In the genomic region with DNA sequence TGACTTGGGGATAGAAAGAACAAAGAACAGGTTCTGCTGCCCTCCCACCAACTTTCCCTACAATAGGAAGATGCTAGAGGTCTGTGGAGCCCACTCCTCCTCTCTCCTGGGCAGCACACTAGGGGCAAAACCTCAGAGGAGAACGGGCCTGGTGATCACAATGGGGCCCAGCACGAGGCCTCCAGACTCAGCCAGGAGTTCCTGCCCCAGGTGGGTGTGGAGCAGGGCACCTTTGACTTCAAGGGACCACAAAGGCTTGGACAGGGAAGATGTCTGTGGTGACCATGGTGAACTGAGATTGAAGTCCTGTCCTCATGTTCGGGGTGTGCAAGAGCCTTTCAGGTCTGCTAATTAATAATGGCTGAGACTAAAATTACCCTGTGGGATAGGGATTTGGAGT, we compare ENCODE assay signal across 1 cellular context.
TF ChIP-seq lines count a peak whose summit lies in the region.

No MANE protein-coding gene starts in this region.

TF ChIP-seq in GM23338, 12 proteins besides CTCF, POLR2A, EP300 and RAD21 (continued from another document):
- TF ChIP-seq, protein P1, sequence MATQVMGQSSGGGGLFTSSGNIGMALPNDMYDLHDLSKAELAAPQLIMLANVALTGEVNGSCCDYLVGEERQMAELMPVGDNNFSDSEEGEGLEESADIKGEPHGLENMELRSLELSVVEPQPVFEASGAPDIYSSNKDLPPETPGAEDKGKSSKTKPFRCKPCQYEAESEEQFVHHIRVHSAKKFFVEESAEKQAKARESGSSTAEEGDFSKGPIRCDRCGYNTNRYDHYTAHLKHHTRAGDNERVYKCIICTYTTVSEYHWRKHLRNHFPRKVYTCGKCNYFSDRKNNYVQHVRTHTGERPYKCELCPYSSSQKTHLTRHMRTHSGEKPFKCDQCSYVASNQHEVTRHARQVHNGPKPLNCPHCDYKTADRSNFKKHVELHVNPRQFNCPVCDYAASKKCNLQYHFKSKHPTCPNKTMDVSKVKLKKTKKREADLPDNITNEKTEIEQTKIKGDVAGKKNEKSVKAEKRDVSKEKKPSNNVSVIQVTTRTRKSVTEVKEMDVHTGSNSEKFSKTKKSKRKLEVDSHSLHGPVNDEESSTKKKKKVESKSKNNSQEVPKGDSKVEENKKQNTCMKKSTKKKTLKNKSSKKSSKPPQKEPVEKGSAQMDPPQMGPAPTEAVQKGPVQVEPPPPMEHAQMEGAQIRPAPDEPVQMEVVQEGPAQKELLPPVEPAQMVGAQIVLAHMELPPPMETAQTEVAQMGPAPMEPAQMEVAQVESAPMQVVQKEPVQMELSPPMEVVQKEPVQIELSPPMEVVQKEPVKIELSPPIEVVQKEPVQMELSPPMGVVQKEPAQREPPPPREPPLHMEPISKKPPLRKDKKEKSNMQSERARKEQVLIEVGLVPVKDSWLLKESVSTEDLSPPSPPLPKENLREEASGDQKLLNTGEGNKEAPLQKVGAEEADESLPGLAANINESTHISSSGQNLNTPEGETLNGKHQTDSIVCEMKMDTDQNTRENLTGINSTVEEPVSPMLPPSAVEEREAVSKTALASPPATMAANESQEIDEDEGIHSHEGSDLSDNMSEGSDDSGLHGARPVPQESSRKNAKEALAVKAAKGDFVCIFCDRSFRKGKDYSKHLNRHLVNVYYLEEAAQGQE (IDR thresholded peaks at IDR 0.05; ENCODE audit: unreplicated experiment): no peak
- TF ChIP-seq POLR2AphosphoS5 (IDR thresholded peaks at IDR 0.05; ENCODE audit: low read depth) (no peak), EZH2 (IDR thresholded peaks at IDR 0.05; ENCODE audit: low read depth, unreplicated experiment) (no peak), ZNF114 (CRISPR knock-in tag; IDR thresholded peaks at IDR 0.05) (no peak), JUNB (IDR thresholded peaks at IDR 0.05; ENCODE audit: unreplicated experiment) (no peak)
- TF ChIP-seq, protein P2, sequence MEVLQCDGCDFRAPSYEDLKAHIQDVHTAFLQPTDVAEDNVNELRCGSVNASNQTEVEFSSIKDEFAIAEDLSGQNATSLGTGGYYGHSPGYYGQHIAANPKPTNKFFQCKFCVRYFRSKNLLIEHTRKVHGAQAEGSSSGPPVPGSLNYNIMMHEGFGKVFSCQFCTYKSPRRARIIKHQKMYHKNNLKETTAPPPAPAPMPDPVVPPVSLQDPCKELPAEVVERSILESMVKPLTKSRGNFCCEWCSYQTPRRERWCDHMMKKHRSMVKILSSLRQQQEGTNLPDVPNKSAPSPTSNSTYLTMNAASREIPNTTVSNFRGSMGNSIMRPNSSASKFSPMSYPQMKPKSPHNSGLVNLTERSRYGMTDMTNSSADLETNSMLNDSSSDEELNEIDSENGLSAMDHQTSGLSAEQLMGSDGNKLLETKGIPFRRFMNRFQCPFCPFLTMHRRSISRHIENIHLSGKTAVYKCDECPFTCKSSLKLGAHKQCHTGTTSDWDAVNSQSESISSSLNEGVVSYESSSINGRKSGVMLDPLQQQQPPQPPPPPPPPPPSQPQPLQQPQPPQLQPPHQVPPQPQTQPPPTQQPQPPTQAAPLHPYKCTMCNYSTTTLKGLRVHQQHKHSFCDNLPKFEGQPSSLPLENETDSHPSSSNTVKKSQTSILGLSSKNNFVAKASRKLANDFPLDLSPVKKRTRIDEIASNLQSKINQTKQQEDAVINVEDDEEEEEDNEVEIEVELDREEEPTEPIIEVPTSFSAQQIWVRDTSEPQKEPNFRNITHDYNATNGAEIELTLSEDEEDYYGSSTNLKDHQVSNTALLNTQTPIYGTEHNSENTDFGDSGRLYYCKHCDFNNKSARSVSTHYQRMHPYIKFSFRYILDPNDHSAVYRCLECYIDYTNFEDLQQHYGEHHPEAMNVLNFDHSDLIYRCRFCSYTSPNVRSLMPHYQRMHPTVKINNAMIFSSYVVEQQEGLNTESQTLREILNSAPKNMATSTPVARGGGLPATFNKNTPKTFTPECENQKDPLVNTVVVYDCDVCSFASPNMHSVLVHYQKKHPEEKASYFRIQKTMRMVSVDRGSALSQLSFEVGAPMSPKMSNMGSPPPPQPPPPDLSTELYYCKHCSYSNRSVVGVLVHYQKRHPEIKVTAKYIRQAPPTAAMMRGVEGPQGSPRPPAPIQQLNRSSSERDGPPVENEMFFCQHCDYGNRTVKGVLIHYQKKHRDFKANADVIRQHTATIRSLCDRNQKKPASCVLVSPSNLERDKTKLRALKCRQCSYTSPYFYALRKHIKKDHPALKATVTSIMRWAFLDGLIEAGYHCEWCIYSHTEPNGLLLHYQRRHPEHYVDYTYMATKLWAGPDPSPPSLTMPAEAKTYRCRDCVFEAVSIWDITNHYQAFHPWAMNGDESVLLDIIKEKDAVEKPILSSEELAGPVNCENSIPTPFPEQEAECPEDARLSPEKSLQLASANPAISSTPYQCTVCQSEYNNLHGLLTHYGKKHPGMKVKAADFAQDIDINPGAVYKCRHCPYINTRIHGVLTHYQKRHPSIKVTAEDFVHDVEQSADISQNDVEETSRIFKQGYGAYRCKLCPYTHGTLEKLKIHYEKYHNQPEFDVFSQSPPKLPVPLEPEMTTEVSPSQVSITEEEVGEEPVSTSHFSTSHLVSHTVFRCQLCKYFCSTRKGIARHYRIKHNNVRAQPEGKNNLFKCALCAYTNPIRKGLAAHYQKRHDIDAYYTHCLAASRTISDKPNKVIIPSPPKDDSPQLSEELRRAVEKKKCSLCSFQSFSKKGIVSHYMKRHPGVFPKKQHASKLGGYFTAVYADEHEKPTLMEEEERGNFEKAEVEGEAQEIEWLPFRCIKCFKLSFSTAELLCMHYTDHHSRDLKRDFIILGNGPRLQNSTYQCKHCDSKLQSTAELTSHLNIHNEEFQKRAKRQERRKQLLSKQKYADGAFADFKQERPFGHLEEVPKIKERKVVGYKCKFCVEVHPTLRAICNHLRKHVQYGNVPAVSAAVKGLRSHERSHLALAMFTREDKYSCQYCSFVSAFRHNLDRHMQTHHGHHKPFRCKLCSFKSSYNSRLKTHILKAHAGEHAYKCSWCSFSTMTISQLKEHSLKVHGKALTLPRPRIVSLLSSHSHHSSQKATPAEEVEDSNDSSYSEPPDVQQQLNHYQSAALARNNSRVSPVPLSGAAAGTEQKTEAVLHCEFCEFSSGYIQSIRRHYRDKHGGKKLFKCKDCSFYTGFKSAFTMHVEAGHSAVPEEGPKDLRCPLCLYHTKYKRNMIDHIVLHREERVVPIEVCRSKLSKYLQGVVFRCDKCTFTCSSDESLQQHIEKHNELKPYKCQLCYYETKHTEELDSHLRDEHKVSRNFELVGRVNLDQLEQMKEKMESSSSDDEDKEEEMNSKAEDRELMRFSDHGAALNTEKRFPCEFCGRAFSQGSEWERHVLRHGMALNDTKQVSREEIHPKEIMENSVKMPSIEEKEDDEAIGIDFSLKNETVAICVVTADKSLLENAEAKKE (CRISPR knock-in tag; IDR thresholded peaks at IDR 0.05): no peak
- TF ChIP-seq, protein P3, sequence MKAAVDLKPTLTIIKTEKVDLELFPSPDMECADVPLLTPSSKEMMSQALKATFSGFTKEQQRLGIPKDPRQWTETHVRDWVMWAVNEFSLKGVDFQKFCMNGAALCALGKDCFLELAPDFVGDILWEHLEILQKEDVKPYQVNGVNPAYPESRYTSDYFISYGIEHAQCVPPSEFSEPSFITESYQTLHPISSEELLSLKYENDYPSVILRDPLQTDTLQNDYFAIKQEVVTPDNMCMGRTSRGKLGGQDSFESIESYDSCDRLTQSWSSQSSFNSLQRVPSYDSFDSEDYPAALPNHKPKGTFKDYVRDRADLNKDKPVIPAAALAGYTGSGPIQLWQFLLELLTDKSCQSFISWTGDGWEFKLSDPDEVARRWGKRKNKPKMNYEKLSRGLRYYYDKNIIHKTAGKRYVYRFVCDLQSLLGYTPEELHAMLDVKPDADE (IDR thresholded peaks at IDR 0.05): no peak
